Comparison of ENCODE assay signal across 8 cellular contexts in genomic region chr6:18260448-18261106, GRCh38. TPM values are rescaled to one million over a fixed set of nuclear protein-coding genes. Genes with fewer than 3 reads are reported as not detected.
DNase-seq lines count a peak whose midpoint lies in the region; ATAC-seq and TF ChIP-seq lines count a peak whose summit lies in the region.

No MANE protein-coding gene starts in this region.

- peak overlapping the region; percentile 40 for H3K27ac ChIP-seq in SJSA1

- DNase-seq in DMS79 (lab: John Stamatoyannopoulos, UW) = peak; percentile 63
- peak; percentile 10 for DNase-seq in GM19238 (ENCODE audit: insufficient read length, low spot score)
- peak; percentile 53 to 69 for DNase-seq in SJSA1 (ENCODE audit: low read depth in 1 of 2, low spot score in 2 of 2)
- DNase-seq in fibroblast of pulmonary artery (ENCODE audit: low read depth) = peak; percentile 15
- DNase-seq in NCI-H345 treated with DMSO at 0.1 percent for 48 hours (lab: John Stamatoyannopoulos, UW; ENCODE audit: unreplicated experiment) = no peak
- no peak for DNase-seq in NCI-H1930 (lab: John Stamatoyannopoulos, UW)
- no peak for DNase-seq in Right ventricle myocardium superior

- ATAC-seq in HG03159 (IDR thresholded peaks at IDR 0.05; ENCODE audit: unreplicated experiment) = peak; percentile 42
- ATAC-seq in Right ventricle myocardium superior (ENCODE audit: poor library complexity) = no peak

- TF ChIP-seq CTCF in fibroblast of pulmonary artery (IDR thresholded peaks at IDR 0.05; ENCODE audit: low read length, missing control alignments) = no peak

- H3K4me1 ChIP-seq in SJSA1 (replicated peaks) = peaks cover 51% of the 10 kb centered on the region

- no peaks in the 10 kb centered on the region for H3K27me3 ChIP-seq in SJSA1 (replicated peaks)

- intact Hi-C loops in Right ventricle myocardium superior (cut with DNase I) = no loop called here

- peaks cover 78% of the 10 kb centered on the region for H3K36me3 ChIP-seq in SJSA1

- H3K4me3 ChIP-seq in SJSA1 = no peak overlapping the region
- no peak overlapping the region for H3K4me3 ChIP-seq in fibroblast of pulmonary artery (replicated peaks; ENCODE audit: low read depth, low read length)

- H3K9me3 ChIP-seq in SJSA1 (replicated peaks) = no peaks in the 10 kb centered on the region

RNA-seq across cellular contexts. Expression of gene DEK, which starts 3.8 kb away (rescaled TPM):
- total RNA-seq in SJSA1 (2014; rRNA removed; shearing (Covaris generic)) = 354 and 542 TPM in 2 replicates
- 63.0 TPM for total RNA-seq in Right ventricle myocardium superior

Comparison
In these comparisons a context has a peak if more than half of its experiments do, and no peak if none do; other contexts are left out.
1. DNase-seq: peak in DMS79 (single experiment), GM19238 (single experiment), SJSA1 (2 of 2) and fibroblast of pulmonary artery (single experiment); none in NCI-H345 treated with DMSO at 0.1 percent for 48 hours (single experiment), NCI-H1930 (0 of 2) and Right ventricle myocardium superior (single experiment).